8 cellular contexts compared by ENCODE assay signal in the genomic region with DNA sequence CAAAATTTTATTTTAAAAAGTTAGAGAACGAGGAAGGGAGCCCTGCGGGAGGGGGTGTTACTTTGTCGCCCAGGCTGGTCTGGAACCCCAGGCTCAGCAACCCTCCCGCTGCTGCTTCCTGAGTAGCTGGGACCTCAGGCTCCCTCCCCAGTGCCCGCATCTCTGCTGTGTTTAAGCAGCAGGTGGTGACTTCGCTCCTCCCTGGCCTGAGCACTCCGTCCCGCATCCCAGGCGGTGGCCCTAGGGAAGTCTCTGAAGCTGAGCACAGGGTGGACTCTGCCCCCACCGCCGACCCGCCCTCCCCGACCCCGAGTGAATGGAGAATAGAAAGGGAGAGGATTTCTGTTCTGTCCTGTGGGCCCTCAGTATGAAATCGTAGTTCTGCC. TPM values are rescaled to one million over a fixed set of nuclear protein-coding genes. Genes with fewer than 3 reads are reported as not detected.
DNase-seq lines count a peak whose midpoint lies in the region; ATAC-seq and TF ChIP-seq lines count a peak whose summit lies in the region.

No MANE protein-coding gene starts in this region.

- peak overlapping the region; percentile 61 to 72 for H3K4me3 ChIP-seq in neuronal stem cell (ENCODE audit: low read length in 2 of 2)

- H3K4me2 ChIP-seq in neuronal stem cell (ENCODE audit: insufficient read depth, low read length, poor library complexity, severe bottlenecking) = peak overlapping the region; percentile 86

- H3K36me3 ChIP-seq in neuronal stem cell (replicated peaks in 1 of 2; ENCODE audit: control insufficient read depth in 2 of 2, insufficient read depth in 2 of 2, low read length in 2 of 2) = peaks cover 15 to 34% of the 10 kb centered on the region in 2 donors

- H3K14ac ChIP-seq in neuronal stem cell (ENCODE audit: low read length) = no peak overlapping the region

- H3K9ac ChIP-seq in neuronal stem cell (ENCODE audit: low read depth, low read length, poor library complexity) = peak overlapping the region; percentile 60

- no peak for TF ChIP-seq POLR2A in erythroblast (IDR thresholded peaks at IDR 0.05; ENCODE audit: low read length)

- H2AFZ ChIP-seq in neuronal stem cell (ENCODE audit: low read length) = peak overlapping the region; percentile 96

- no peak overlapping the region for H2BK15ac ChIP-seq in neuronal stem cell (ENCODE audit: low read length)

- no peaks in the 10 kb centered on the region for H3K79me1 ChIP-seq in neuronal stem cell (ENCODE audit: low read depth, low read length)

- H3K27ac ChIP-seq in neuronal stem cell (replicated peaks; ENCODE audit: low read length) = peak overlapping the region; percentile 82

- no peak overlapping the region for H4K8ac ChIP-seq in neuronal stem cell (ENCODE audit: low read depth, low read length)

- H3K23ac ChIP-seq in neuronal stem cell (ENCODE audit: low read depth, low read length, poor library complexity) = no peak overlapping the region

- in situ Hi-C loops in ACHN (cut with HindIII; ENCODE audit: low pct_ligation_motif_present, low pct_unique_long_range_greater_than_20kb, low sequenced_read_pairs) = no loop called here

- no peak overlapping the region for H4K91ac ChIP-seq in neuronal stem cell (ENCODE audit: low read depth, low read length, poor library complexity)

- H3K9me3 ChIP-seq in neuronal stem cell (replicated peaks in 1 of 2; ENCODE audit: control insufficient read depth in 2 of 2, insufficient read depth in 1 of 2, low read depth in 1 of 2, low read length in 2 of 2) = peaks cover 10 to 40% of the 10 kb centered on the region in 2 donors

- no peak overlapping the region for H2AK5ac ChIP-seq in neuronal stem cell (ENCODE audit: low read depth, low read length)

- no peaks in the 10 kb centered on the region for H3K27me3 ChIP-seq in neuronal stem cell (ENCODE audit: control insufficient read depth in 3 of 3, insufficient read depth in 3 of 3, low read depth in 1 of 3, low read length in 3 of 3)

- H3K4ac ChIP-seq in neuronal stem cell (ENCODE audit: low read length) = no peak overlapping the region

- DNase-seq in COLO668 (lab: John Stamatoyannopoulos, UW; ENCODE audit: unreplicated experiment) (peak; percentile 67), T-helper 1 cell (peak in 3 of 5 donors; percentile 5 to 19 (median 8)), erythroblast (lab: John Stamatoyannopoulos, UW) (peak; percentile 43 to 53), neuronal stem cell (ENCODE audit: low spot score) (no peak), ACHN (no peak)
- DNase-seq in NK-92 treated with Interleukin-12 subunit alpha and Interleukin-12 subunit beta, amount 100 ng/mL, for 24 hours (lab: John Stamatoyannopoulos, UW) = no peak

- peaks cover 0 to 5% of the 10 kb centered on the region in 2 donors for H3K4me1 ChIP-seq in neuronal stem cell (ENCODE audit: control insufficient read depth in 2 of 2, insufficient read depth in 1 of 2, low read depth in 1 of 2, low read length in 2 of 2)

- H2BK120ac ChIP-seq in neuronal stem cell (ENCODE audit: low read depth, low read length) = no peak overlapping the region

- WGBS in neuronal stem cell (ENCODE audit: extremely low coverage in 2 of 2, insufficient read length in 2 of 2, insufficient replicate concordance in 1 of 2), 2 donors = no CpG with 5 or more reads among the region's 15 CpGs

- H2BK12ac ChIP-seq in neuronal stem cell (ENCODE audit: low read length) = no peak overlapping the region

- ATAC-seq in HG02610 (IDR thresholded peaks at IDR 0.05; ENCODE audit: unreplicated experiment) = peak; percentile 18
- ATAC-seq in esophagus mucosa = no peak

- H3K18ac ChIP-seq in neuronal stem cell (ENCODE audit: low read length) = peak overlapping the region; percentile 83

- no peak overlapping the region for H2BK5ac ChIP-seq in neuronal stem cell (ENCODE audit: low read length)

RNA-seq across cellular contexts. Expression of a gene that starts 30.5 kb away (rescaled TPM):
- polyA plus RNA-seq in neuronal stem cell (2013, experiment 1 of 2) = 5.6 TPM
- polyA plus RNA-seq in neuronal stem cell (2013, experiment 2 of 2) = 5.8 TPM
- total RNA-seq in esophagus mucosa = 5.7 TPM

RNA-seq across cellular contexts. Expression of a gene that starts 37.5 kb away (rescaled TPM):
- polyA plus RNA-seq in neuronal stem cell (2013, experiment 1 of 2) = 41.4 TPM
- 40.6 TPM for polyA plus RNA-seq in neuronal stem cell (2013, experiment 2 of 2)
- total RNA-seq in esophagus mucosa = 10.7 TPM

Comparison
In these comparisons a context has a peak if more than half of its experiments do, and no peak if none do; other contexts are left out.
1. DNase-seq: peak in COLO668 (single experiment), T-helper 1 cell (3 of 5) and erythroblast (2 of 2); none in neuronal stem cell (single experiment), ACHN (single experiment) and NK-92 treated with Interleukin-12 subunit alpha and Interleukin-12 subunit beta, amount 100 ng/mL, for 24 hours (single experiment).